In the genomic region with DNA sequence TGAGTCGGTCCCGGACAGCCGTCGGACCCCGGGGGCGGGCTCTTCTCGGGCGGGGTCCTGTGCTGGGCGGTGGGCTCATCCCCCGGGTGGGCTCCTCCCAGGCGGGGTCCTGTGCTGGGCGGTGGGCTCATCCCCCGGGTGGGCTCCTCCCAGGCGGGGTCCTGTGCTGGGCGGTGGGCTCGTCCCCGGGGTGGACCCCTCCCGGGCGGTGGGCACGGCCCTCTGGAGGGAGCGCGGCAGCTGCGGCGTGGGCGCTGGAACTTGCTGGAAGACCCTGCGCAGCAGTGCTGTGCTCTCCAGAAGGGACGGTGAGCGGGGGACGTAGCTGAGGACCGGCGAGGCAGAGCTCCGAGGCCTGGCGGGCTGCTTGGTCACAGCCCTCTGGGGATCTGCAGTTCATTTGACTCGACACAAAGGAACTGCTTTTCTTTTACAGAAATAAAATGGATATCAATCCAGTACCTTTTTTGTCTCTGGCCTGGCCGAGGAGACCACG, we compare ENCODE assay signal across 8 cellular contexts. TPM values are rescaled to one million over a fixed set of nuclear protein-coding genes. Genes with fewer than 3 reads are reported as not detected.
A peak's percentile ranks its signal among the peaks of the same experiment; 100 is the strongest.
DNase-seq lines count a peak whose midpoint lies in the region; TF ChIP-seq lines count a peak whose summit lies in the region.

No MANE protein-coding gene starts in this region.

- H3K4me3 Mint-ChIP-seq in activated naive CD4-positive, alpha-beta T cell treated with anti-CD3 and anti-CD28 coated beads, Interleukin-2, amount 10 ng/mL, durations not matched to agents 7 days and 5 days: peak overlapping the region; percentile 53

- H3K4me1 Mint-ChIP-seq in activated naive CD4-positive, alpha-beta T cell treated with anti-CD3 and anti-CD28 coated beads, Interleukin-2, amount 10 ng/mL, durations not matched to agents 7 days and 5 days: peaks cover 14% of the 10 kb centered on the region

- H3K36me3 ChIP-seq in adipocyte (ENCODE audit: control insufficient read depth, insufficient read depth, low read length, severe bottlenecking) (no peaks in the 10 kb centered on the region), skeletal muscle tissue (ENCODE audit: control insufficient read depth in 3 of 3, insufficient read depth in 3 of 3, low read length in 3 of 3) (no peaks in the 10 kb centered on the region)

- H3K4me1 ChIP-seq in adipocyte (ENCODE audit: control insufficient read depth, insufficient read depth, low read length) (peaks cover 10% of the 10 kb centered on the region), skeletal muscle tissue (ENCODE audit: control insufficient read depth in 3 of 3, insufficient read depth in 3 of 3, low read length in 3 of 3) (peaks cover 0 to 2% (median 0%) of the 10 kb centered on the region in 3 donors)

- peak overlapping the region; percentile 88 for H3K9ac ChIP-seq in adipocyte (ENCODE audit: low read length)
- H3K9ac ChIP-seq in skeletal muscle tissue (ENCODE audit: low read depth in 1 of 3, low read length in 3 of 3): peak overlapping the region in 2 of 3 donors; percentile 52 to 78

- H3K36me3 Mint-ChIP-seq in activated naive CD4-positive, alpha-beta T cell treated with anti-CD3 and anti-CD28 coated beads, Interleukin-2, amount 10 ng/mL, durations not matched to agents 7 days and 5 days: peaks cover 2% of the 10 kb centered on the region

- H3K9me3 ChIP-seq in adipocyte (ENCODE audit: control insufficient read depth, low read length) (no peaks in the 10 kb centered on the region), iPS-18c (ENCODE audit: control insufficient read depth, insufficient read depth, low read length) (no peaks in the 10 kb centered on the region), skeletal muscle tissue (ENCODE audit: control insufficient read depth in 3 of 3, low read length in 3 of 3) (no peaks in the 10 kb centered on the region)

- no peaks in the 10 kb centered on the region for H3K9me3 Mint-ChIP-seq in activated naive CD4-positive, alpha-beta T cell treated with anti-CD3 and anti-CD28 coated beads, Interleukin-2, amount 10 ng/mL, durations not matched to agents 7 days and 5 days

- H3K27ac ChIP-seq in skeletal muscle tissue (ENCODE audit: low read depth, low read length) (peak overlapping the region; percentile 73), RWPE1 (no peak overlapping the region)

- peaks cover 76% of the 10 kb centered on the region for H3K27me3 Mint-ChIP-seq in activated naive CD4-positive, alpha-beta T cell treated with anti-CD3 and anti-CD28 coated beads, Interleukin-2, amount 10 ng/mL, durations not matched to agents 7 days and 5 days

- CTCF ChIA-PET in activated naive CD4-positive, alpha-beta T cell treated with anti-CD3 and anti-CD28 coated beads, Interleukin-2, amount 10 ng/mL, durations not matched to agents 7 days and 5 days (lab: Charles Lee): interaction anchor here (0.7 to 2.7 kb wide), 5 partner anchors 12 to 142 kb away, joined by 3 to 10 read pairs (median 6); no protein-coding TSS in a partner anchor
- CTCF ChIA-PET in RWPE1 (lab: Yijun Ruan, JAX): interaction anchor here (1.1 kb wide), 1 partner anchor 11 kb away, joined by 3 read pairs; no protein-coding TSS in a partner anchor

- POLR2A ChIA-PET in RWPE1 (lab: Yijun Ruan, JAX; ENCODE audit: low non-redundant PET): no interaction called here

- H3K27me3 ChIP-seq in adipocyte (replicated peaks; ENCODE audit: control insufficient read depth, insufficient read depth, low read length): peaks cover 11% of the 10 kb centered on the region
- H3K27me3 ChIP-seq in skeletal muscle tissue (ENCODE audit: control insufficient read depth in 3 of 3, insufficient read depth in 3 of 3, low read length in 3 of 3): peaks cover 0 to 8% (median 7%) of the 10 kb centered on the region in 3 donors

- peak overlapping the region; percentile 94 for H3K4me3 ChIP-seq in adipocyte (ENCODE audit: low read length)
- H3K4me3 ChIP-seq in iPS-18c (ENCODE audit: insufficient read depth, low read depth, low read length): peak overlapping the region; percentile 97
- peak overlapping the region; percentile 59 to 86 (median 74) for H3K4me3 ChIP-seq in skeletal muscle tissue (ENCODE audit: low read length in 3 of 3)

- no peak for DNase-seq in activated naive CD4-positive, alpha-beta T cell treated with anti-CD3 and anti-CD28 coated beads, Interleukin-2, amount 10 ng/mL, durations not matched to agents 7 days and 5 days
- no peak for DNase-seq in activated naive CD4-positive, alpha-beta T cell (lab: John Stamatoyannopoulos, UW)
- DNase-seq in adipocyte (ENCODE audit: low read depth) (peak; percentile 72), cerebellar cortex (ENCODE audit: low spot score) (no peak), NCI-H2107 treated with DMSO at 0.1 percent for 48 hours (lab: John Stamatoyannopoulos, UW; ENCODE audit: unreplicated experiment) (no peak), RWPE1 (ENCODE audit: low spot score) (no peak)

- H3K27ac Mint-ChIP-seq in activated naive CD4-positive, alpha-beta T cell treated with anti-CD3 and anti-CD28 coated beads, Interleukin-2, amount 10 ng/mL, durations not matched to agents 7 days and 5 days: no peak overlapping the region

- no peak for TF ChIP-seq CTCF in RWPE1 (conservative IDR thresholded peaks at IDR 0.05; ENCODE audit: low read depth)

RNA-seq across cellular contexts. Expression of gene JAM3, which starts 0.6 kb away (rescaled TPM):
- total RNA-seq in skeletal muscle tissue: 65.8 TPM
